ENCODE assay signal across 2 cellular contexts in the genomic region with DNA sequence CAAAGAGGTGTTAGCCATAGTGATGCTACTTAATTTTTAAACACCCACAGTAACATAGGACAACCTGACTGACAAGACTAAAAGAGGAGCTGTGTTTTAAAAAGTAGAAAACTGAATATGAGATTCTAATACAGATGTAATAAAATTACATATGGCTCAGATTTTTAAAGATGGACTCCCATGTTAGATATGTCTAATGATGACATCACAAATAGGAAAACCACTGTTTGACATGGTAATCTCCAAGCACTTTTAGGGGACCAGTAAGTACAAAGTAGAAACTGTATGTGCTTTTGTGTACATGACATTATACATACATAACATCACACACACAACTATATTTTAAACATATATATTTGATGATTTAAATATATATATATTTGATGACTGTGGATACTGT.
A peak's percentile ranks its signal among the peaks of the same experiment; 100 is the strongest.
TF ChIP-seq lines count a peak whose summit lies in the region.

No MANE protein-coding gene starts in this region.

TF ChIP-seq in HepG2, 621 proteins besides CTCF, POLR2A, EP300 and RAD21 (continued from another document):
- TF ChIP-seq GTF3A (CRISPR knock-in tag; conservative IDR thresholded peaks at IDR 0.05): no peak
- peak; percentile 78 for TF ChIP-seq CREB1 (IDR thresholded peaks at IDR 0.05)
- TF ChIP-seq CREB1 (CRISPR knock-in tag; IDR thresholded peaks at IDR 0.05): no peak

TF ChIP-seq in HEK293T, 16 proteins besides CTCF, POLR2A, EP300 and RAD21 (continued from another document):
- TF ChIP-seq, protein P1, sequence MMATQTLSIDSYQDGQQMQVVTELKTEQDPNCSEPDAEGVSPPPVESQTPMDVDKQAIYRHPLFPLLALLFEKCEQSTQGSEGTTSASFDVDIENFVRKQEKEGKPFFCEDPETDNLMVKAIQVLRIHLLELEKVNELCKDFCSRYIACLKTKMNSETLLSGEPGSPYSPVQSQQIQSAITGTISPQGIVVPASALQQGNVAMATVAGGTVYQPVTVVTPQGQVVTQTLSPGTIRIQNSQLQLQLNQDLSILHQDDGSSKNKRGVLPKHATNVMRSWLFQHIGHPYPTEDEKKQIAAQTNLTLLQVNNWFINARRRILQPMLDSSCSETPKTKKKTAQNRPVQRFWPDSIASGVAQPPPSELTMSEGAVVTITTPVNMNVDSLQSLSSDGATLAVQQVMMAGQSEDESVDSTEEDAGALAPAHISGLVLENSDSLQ (IDR thresholded peaks at IDR 0.05): no peak
- no peak for TF ChIP-seq ZNF384 (IDR thresholded peaks at IDR 0.05)
- TF ChIP-seq FOXM1 (IDR thresholded peaks at IDR 0.05; ENCODE audit: borderline replicate concordance): no peak
- no peak for TF ChIP-seq BHLHE40 (IDR thresholded peaks at IDR 0.05; ENCODE audit: borderline replicate concordance)
- no peak for TF ChIP-seq SP1 (IDR thresholded peaks at IDR 0.05)
- no peak for TF ChIP-seq SUZ12 (IDR thresholded peaks at IDR 0.05)
- TF ChIP-seq HDGF (IDR thresholded peaks at IDR 0.05; ENCODE audit: borderline replicate concordance): no peak
- TF ChIP-seq FOXA1 (IDR thresholded peaks at IDR 0.05): no peak
- no peak for TF ChIP-seq ARNT (IDR thresholded peaks at IDR 0.05)
- no peak for TF ChIP-seq FOXK2 (IDR thresholded peaks at IDR 0.05)
- TF ChIP-seq L3MBTL2 (conservative IDR thresholded peaks at IDR 0.05): no peak
- no peak for TF ChIP-seq CTBP1 (IDR thresholded peaks at IDR 0.05; ENCODE audit: borderline replicate concordance)
TF ChIP-seq in HEK293T: peak in this region for 0.
